In genomic region chr6:144931172-144932035, GRCh38 we compare ENCODE assay signal across 8 cellular contexts.
DNase-seq lines count a peak whose midpoint lies in the region; FAIRE-seq and TF ChIP-seq lines count a peak whose summit lies in the region.

No MANE protein-coding gene starts in this region.

- peak overlapping the region; percentile 13 for H3K4me3 Mint-ChIP-seq in HFFc6
- no peak overlapping the region for H3K4me3 Mint-ChIP-seq in astrocyte (ENCODE audit: unreplicated experiment)
- H3K4me3 Mint-ChIP-seq in activated T-helper 1 cell treated with anti-CD3 and anti-CD28 coated beads, Interleukin-12 subunit alpha, Interleukin-12 subunit beta, Interleukin-2, Interleukin-4 antibody, amounts not matched to agents 30 ng/mL and 10 ng/mL and 1 ng/mL, durations not matched to agents 14 hours and 24 hours and 36 hours = no peak overlapping the region

- H3K79me2 ChIP-seq in astrocyte (ENCODE audit: insufficient read depth, low read length) = no peaks in the 10 kb centered on the region

- H4K20me1 ChIP-seq in astrocyte (ENCODE audit: insufficient read depth, low read length) = no peaks in the 10 kb centered on the region

- no peaks in the 10 kb centered on the region for H3K36me3 ChIP-seq in astrocyte (ENCODE audit: insufficient read depth, low read length)

- no peaks in the 10 kb centered on the region for H3K4me1 ChIP-seq in astrocyte (ENCODE audit: insufficient read depth, low read length)

- no peaks in the 10 kb centered on the region for H3K27me3 ChIP-seq in astrocyte (ENCODE audit: insufficient read depth, low read length)

- H3K9ac ChIP-seq in astrocyte (ENCODE audit: low read length) = no peak overlapping the region

- H3K9me3 ChIP-seq in astrocyte (ENCODE audit: insufficient read depth, low read depth, low read length) = no peaks in the 10 kb centered on the region

- H3K27ac Mint-ChIP-seq in HFFc6 (peak overlapping the region; percentile 55), astrocyte (ENCODE audit: unreplicated experiment) (no peak overlapping the region)
- H3K27ac Mint-ChIP-seq in activated T-helper 1 cell treated with anti-CD3 and anti-CD28 coated beads, Interleukin-12 subunit alpha, Interleukin-12 subunit beta, Interleukin-2, Interleukin-4 antibody, amounts not matched to agents 30 ng/mL and 10 ng/mL and 1 ng/mL, durations not matched to agents 14 hours and 24 hours and 36 hours = no peak overlapping the region

- H3K27ac ChIP-seq in astrocyte (ENCODE audit: low read depth, low read length) = no peak overlapping the region

- DNase-seq in activated CD4-positive, alpha-beta T cell treated with anti-CD3 and anti-CD28 coated beads for 24 hours (ENCODE audit: low read depth in 2 of 2) = peak; percentile 6 to 10
- no peak for DNase-seq in activated CD4-positive, alpha-beta T cell treated with anti-CD3 and anti-CD28 coated beads for 1 hour
- DNase-seq in HFFc6 (peak; percentile 48), NCI-H526 treated with DMSO at 0.1 percent for 48 hours (lab: John Stamatoyannopoulos, UW) (peak; percentile 17), astrocyte (ENCODE audit: low read depth) (no peak), kidney glomerular epithelial cell (lab: John Stamatoyannopoulos, UW) (peak; percentile 26), superior temporal gyrus (ENCODE audit: extremely low spot score) (peak; percentile 55)
- DNase-seq in activated T-helper 1 cell treated with anti-CD3 and anti-CD28 coated beads, Interleukin-12 subunit alpha, Interleukin-12 subunit beta, Interleukin-2, Interleukin-4 antibody, amounts not matched to agents 30 ng/mL and 10 ng/mL and 1 ng/mL, durations not matched to agents 14 hours and 24 hours and 36 hours (ENCODE audit: low spot score) = no peak

- FAIRE-seq in astrocyte (lab: Jason Lieb, UNC) = peak; percentile 88

- peak overlapping the region; percentile 3 for H3K4me2 ChIP-seq in astrocyte (ENCODE audit: low read length)

- no peak overlapping the region for H3K4me3 ChIP-seq in astrocyte (ENCODE audit: insufficient read depth, low read depth, low read length)

- TF ChIP-seq CTCF in HFFc6 (IDR thresholded peaks at IDR 0.05) (peak; percentile 85), astrocyte (IDR thresholded peaks at IDR 0.05; ENCODE audit: insufficient read depth, low read depth, low read length) (peak; percentile 73)

- no peaks in the 10 kb centered on the region for H3K36me3 Mint-ChIP-seq in HFFc6 (ENCODE audit: low read depth)
- peaks cover 7% of the 10 kb centered on the region for H3K36me3 Mint-ChIP-seq in astrocyte (ENCODE audit: low read depth, unreplicated experiment)
- no peaks in the 10 kb centered on the region for H3K36me3 Mint-ChIP-seq in activated T-helper 1 cell treated with anti-CD3 and anti-CD28 coated beads, Interleukin-12 subunit alpha, Interleukin-12 subunit beta, Interleukin-2, Interleukin-4 antibody, amounts not matched to agents 30 ng/mL and 10 ng/mL and 1 ng/mL, durations not matched to agents 14 hours and 24 hours and 36 hours (ENCODE audit: low read depth)

- intact Hi-C loops in activated T-helper 1 cell treated with anti-CD3 and anti-CD28 coated beads, Interleukin-12 subunit alpha, Interleukin-12 subunit beta, Interleukin-2, Interleukin-4 antibody, amounts not matched to agents 30 ng/mL and 10 ng/mL and 1 ng/mL, durations not matched to agents 14 hours and 24 hours and 36 hours (cut with micrococcal nuclease) = loop anchor here (1.0 to 10.0 kb wide), 4 partner anchors 96 to 346 kb away; no protein-coding TSS in a partner anchor

- H3K4me1 Mint-ChIP-seq in HFFc6 (ENCODE audit: low read depth) (peaks cover 7% of the 10 kb centered on the region), astrocyte (ENCODE audit: low read depth, unreplicated experiment) (peaks cover 5% of the 10 kb centered on the region)
- no peaks in the 10 kb centered on the region for H3K4me1 Mint-ChIP-seq in activated T-helper 1 cell treated with anti-CD3 and anti-CD28 coated beads, Interleukin-12 subunit alpha, Interleukin-12 subunit beta, Interleukin-2, Interleukin-4 antibody, amounts not matched to agents 30 ng/mL and 10 ng/mL and 1 ng/mL, durations not matched to agents 14 hours and 24 hours and 36 hours (ENCODE audit: low read depth)

- H2AFZ ChIP-seq in astrocyte (ENCODE audit: low read depth, low read length) = peak overlapping the region; percentile 20

- H3K9me3 Mint-ChIP-seq in HFFc6 (peaks cover 5% of the 10 kb centered on the region; the same call in 1 of the 2 replicates), astrocyte (ENCODE audit: unreplicated experiment) (no peaks in the 10 kb centered on the region)
- H3K9me3 Mint-ChIP-seq in activated T-helper 1 cell treated with anti-CD3 and anti-CD28 coated beads, Interleukin-12 subunit alpha, Interleukin-12 subunit beta, Interleukin-2, Interleukin-4 antibody, amounts not matched to agents 30 ng/mL and 10 ng/mL and 1 ng/mL, durations not matched to agents 14 hours and 24 hours and 36 hours = peaks cover 9% of the 10 kb centered on the region

- H3K27me3 Mint-ChIP-seq in HFFc6 (ENCODE audit: insufficient read depth) (peaks cover 3% of the 10 kb centered on the region; the same call in 1 of the 2 replicates), astrocyte (ENCODE audit: low read depth, unreplicated experiment) (no peaks in the 10 kb centered on the region)
- H3K27me3 Mint-ChIP-seq in activated T-helper 1 cell treated with anti-CD3 and anti-CD28 coated beads, Interleukin-12 subunit alpha, Interleukin-12 subunit beta, Interleukin-2, Interleukin-4 antibody, amounts not matched to agents 30 ng/mL and 10 ng/mL and 1 ng/mL, durations not matched to agents 14 hours and 24 hours and 36 hours (ENCODE audit: insufficient read depth) = peaks cover 16% of the 10 kb centered on the region

Comparison
In these comparisons a context has a peak if more than half of its experiments do, and no peak if none do; other contexts are left out.
1. DNase-seq: peak in activated CD4-positive, alpha-beta T cell treated with anti-CD3 and anti-CD28 coated beads for 24 hours (2 of 2), HFFc6 (single experiment), NCI-H526 treated with DMSO at 0.1 percent for 48 hours (single experiment), kidney glomerular epithelial cell (single experiment) and superior temporal gyrus (single experiment); none in activated CD4-positive, alpha-beta T cell treated with anti-CD3 and anti-CD28 coated beads for 1 hour (single experiment), astrocyte (single experiment) and activated T-helper 1 cell treated with anti-CD3 and anti-CD28 coated beads, Interleukin-12 subunit alpha, Interleukin-12 subunit beta, Interleukin-2, Interleukin-4 antibody, amounts not matched to agents 30 ng/mL and 10 ng/mL and 1 ng/mL, durations not matched to agents 14 hours and 24 hours and 36 hours (single experiment).